Comparison of ENCODE assay signal across 12 cellular contexts in the genomic region with DNA sequence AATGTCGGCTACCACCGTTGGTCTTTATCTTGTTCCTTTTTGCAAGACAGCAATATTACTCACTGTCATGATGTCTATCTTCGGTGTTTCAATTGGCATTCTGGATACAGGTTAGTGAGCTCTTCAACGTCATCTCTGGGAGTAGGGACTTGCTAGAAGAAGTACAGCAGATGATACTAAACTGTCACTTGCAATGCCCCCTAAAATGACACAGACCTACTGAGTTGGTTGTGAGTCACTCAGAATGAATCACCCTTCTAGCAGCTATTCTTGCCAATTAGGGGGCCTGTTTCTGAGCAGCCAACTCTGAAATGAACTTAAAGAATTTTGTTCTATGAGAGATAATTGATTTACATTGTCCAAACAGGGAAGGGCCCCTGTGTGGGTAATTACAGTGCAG.
DNase-seq lines count a peak whose midpoint lies in the region; ATAC-seq, FAIRE-seq and TF ChIP-seq lines count a peak whose summit lies in the region.
"Had no signal": no experiment of that assay in that cellular context is flagged by ENCODE, and none has a peak within 500 bp of the region (broad histone marks: within the 10 kb centered on the region; RNA-seq: fewer than 3 reads in every experiment).

No MANE protein-coding gene starts in this region.

- no peak for DNase-seq in activated CD8-positive, alpha-beta memory T cell treated with anti-CD3 and anti-CD28 coated beads, Interleukin-2, amount 10 ng/mL, durations not matched to agents 7 days and 5 days
- DNase-seq in activated CD8-positive, alpha-beta memory T cell treated with anti-CD3 and anti-CD28 coated beads, Interleukin-2, amount 50 U/mL, for 48 hours: no peak
- DNase-seq in NB4 (ENCODE audit: low read depth) (peak; percentile 75), bronchial epithelial cell (ENCODE audit: low read depth) (peak; percentile 79), putamen (ENCODE audit: low spot score) (peak; percentile 52), GM10248 (ENCODE audit: extremely low spot score) (no peak), NCI-H510A (lab: John Stamatoyannopoulos, UW) (no peak), NCI-H1436 treated with DMSO at 0.1 percent for 48 hours (lab: John Stamatoyannopoulos, UW) (no peak)
- DNase-seq: activated CD4-positive, CD25-positive, alpha-beta regulatory T cell; stimulated activated CD4-positive, alpha-beta T cell treated with anti-CD3 and anti-CD28 coated beads, Interleukin-2, amount 100 ng/mL, for 24 hours; uterus had no signal

- H3K36me3 Mint-ChIP-seq in activated CD8-positive, alpha-beta memory T cell treated with anti-CD3 and anti-CD28 coated beads, Interleukin-2, amount 10 ng/mL, durations not matched to agents 7 days and 5 days: peaks cover 41% of the 10 kb centered on the region

- H3K4me3 Mint-ChIP-seq in activated CD8-positive, alpha-beta memory T cell treated with anti-CD3 and anti-CD28 coated beads, Interleukin-2, amount 10 ng/mL, durations not matched to agents 7 days and 5 days: no peak overlapping the region

- H3K4me1 Mint-ChIP-seq in activated CD8-positive, alpha-beta memory T cell treated with anti-CD3 and anti-CD28 coated beads, Interleukin-2, amount 10 ng/mL, durations not matched to agents 7 days and 5 days: peaks cover 31% of the 10 kb centered on the region

- H3K4me3 ChIP-seq in NB4 (ENCODE audit: low read depth, low read length) (no peak overlapping the region), bronchial epithelial cell (ENCODE audit: low read depth, low read length) (no peak overlapping the region)
- H3K4me3 ChIP-seq: uterus had no signal

- no peaks in the 10 kb centered on the region for H3K27me3 ChIP-seq in bronchial epithelial cell (ENCODE audit: control insufficient read depth, insufficient read depth, low read length)
- H3K27me3 ChIP-seq: uterus had no signal

- no peak for ATAC-seq in activated CD8-positive, alpha-beta memory T cell treated with anti-CD3 and anti-CD28 coated beads, Interleukin-2, amount 10 ng/mL, durations not matched to agents 7 days and 5 days

- H3K36me3 ChIP-seq in bronchial epithelial cell (ENCODE audit: control insufficient read depth, insufficient read depth, low read length): peaks cover 2% of the 10 kb centered on the region
- H3K36me3 ChIP-seq: uterus had no signal

- no peak for TF ChIP-seq CTCF in NB4 (IDR thresholded peaks at IDR 0.05; ENCODE audit: low read depth, low read length)
- TF ChIP-seq CTCF in bronchial epithelial cell (IDR thresholded peaks at IDR 0.05; ENCODE audit: insufficient read depth, low read length, severe bottlenecking): no peak
- TF ChIP-seq CTCF in GM10248 (IDR thresholded peaks at IDR 0.05; ENCODE audit: control extremely low read depth, extremely low read depth, low read depth, missing control alignments): no peak

- CTCF ChIA-PET in activated CD8-positive, alpha-beta memory T cell treated with anti-CD3 and anti-CD28 coated beads, Interleukin-2, amount 10 ng/mL, durations not matched to agents 7 days and 5 days (lab: Charles Lee): interaction anchor here (1.1 to 1.3 kb wide), 2 partner anchors 28 to 253 kb away, joined by 3 read pairs; no protein-coding TSS in a partner anchor
- CTCF ChIA-PET in GM10248 (lab: Yijun Ruan, JAX): no interaction called here

- H3K27ac Mint-ChIP-seq in activated CD8-positive, alpha-beta memory T cell treated with anti-CD3 and anti-CD28 coated beads, Interleukin-2, amount 10 ng/mL, durations not matched to agents 7 days and 5 days: peak overlapping the region; percentile 5

- TF ChIP-seq POLR2A in NB4 (IDR thresholded peaks at IDR 0.05; ENCODE audit: extremely low read depth, insufficient read length): no peak

- no peaks in the 10 kb centered on the region for H3K9me3 Mint-ChIP-seq in activated CD8-positive, alpha-beta memory T cell treated with anti-CD3 and anti-CD28 coated beads, Interleukin-2, amount 10 ng/mL, durations not matched to agents 7 days and 5 days (ENCODE audit: low read depth)

- no peaks in the 10 kb centered on the region for H3K27me3 Mint-ChIP-seq in activated CD8-positive, alpha-beta memory T cell treated with anti-CD3 and anti-CD28 coated beads, Interleukin-2, amount 10 ng/mL, durations not matched to agents 7 days and 5 days
- H3K27me3 Mint-ChIP-seq: brain had no signal

- no peak for FAIRE-seq in bronchial epithelial cell (lab: Jason Lieb, UNC)

- POLR2A ChIA-PET in GM10248 (lab: Yijun Ruan, JAX): no interaction called here

Comparison
In these comparisons a context has a peak if more than half of its experiments do, and no peak if none do; other contexts are left out.
1. DNase-seq: peak in NB4 (single experiment), bronchial epithelial cell (single experiment) and putamen (single experiment); none in activated CD8-positive, alpha-beta memory T cell treated with anti-CD3 and anti-CD28 coated beads, Interleukin-2, amount 10 ng/mL, durations not matched to agents 7 days and 5 days (single experiment), activated CD8-positive, alpha-beta memory T cell treated with anti-CD3 and anti-CD28 coated beads, Interleukin-2, amount 50 U/mL, for 48 hours (single experiment), GM10248 (single experiment), NCI-H510A (single experiment) and NCI-H1436 treated with DMSO at 0.1 percent for 48 hours (single experiment).